Comparison of ENCODE assay signal across 8 cellular contexts in genomic region chr11:16603890-16604783, GRCh38.
DNase-seq lines count a peak whose midpoint lies in the region; ATAC-seq and TF ChIP-seq lines count a peak whose summit lies in the region.

No MANE protein-coding gene starts in this region.

- H3K4me2 ChIP-seq in GM23338: peak overlapping the region; percentile 98

- H3F3A ChIP-seq in GM23338 (replicated peaks; ENCODE audit: low read depth): peaks cover 4% of the 10 kb centered on the region; the same call in 1 of the 2 replicates

- H3K27me3 ChIP-seq in GM23338 (ENCODE audit: insufficient read depth) (peaks cover 100% of the 10 kb centered on the region), neutrophil (peaks cover 100% of the 10 kb centered on the region)

- H3K27me3 Mint-ChIP-seq in GM23338 (ENCODE audit: insufficient read depth, low read depth, poor library complexity) (peaks cover 51% of the 10 kb centered on the region), WTC11 (ENCODE audit: low read depth) (peaks cover 57% of the 10 kb centered on the region; the same call in 1 of the 2 replicates)

- H3K9me3 Mint-ChIP-seq in GM23338 (no peaks in the 10 kb centered on the region), WTC11 (no peaks in the 10 kb centered on the region)

- TF ChIP-seq CTCF in GM23338 (conservative IDR thresholded peaks at IDR 0.05; ENCODE audit: low read depth in 2 of 2) (no peak), WTC11 (IDR thresholded peaks at IDR 0.05) (no peak), neutrophil (IDR thresholded peaks at IDR 0.05) (no peak)

- ATAC-seq in GM23338: peak; percentile 14
- ATAC-seq in WTC11: peak; percentile 2
- no peak for ATAC-seq in GM18505 (IDR thresholded peaks at IDR 0.05; ENCODE audit: unreplicated experiment)
- no peak for ATAC-seq in GM21825 (IDR thresholded peaks at IDR 0.05; ENCODE audit: unreplicated experiment)

- peak overlapping the region; percentile 80 for H3K4me3 Mint-ChIP-seq in GM23338
- H3K4me3 Mint-ChIP-seq in WTC11: peak overlapping the region; percentile 74

- peaks cover 14% of the 10 kb centered on the region for H3K4me1 Mint-ChIP-seq in GM23338
- peaks cover 21% of the 10 kb centered on the region for H3K4me1 Mint-ChIP-seq in WTC11

- H3K4me3 ChIP-seq in GM23338: peak overlapping the region; percentile 76
- H3K4me3 ChIP-seq in neutrophil (ENCODE audit: low read depth in 1 of 2, low read length in 1 of 2): peak overlapping the region; percentile 57

- H3K36me3 ChIP-seq in GM23338 (ENCODE audit: insufficient read depth) (no peaks in the 10 kb centered on the region), neutrophil (no peaks in the 10 kb centered on the region)

- H3K79me2 ChIP-seq in GM23338 (replicated peaks; ENCODE audit: insufficient read depth): no peaks in the 10 kb centered on the region

- no peak for TF ChIP-seq POLR2A in GM18505 (IDR thresholded peaks at IDR 0.05; ENCODE audit: borderline replicate concordance, extremely low read depth, insufficient read depth, insufficient read length)

- H3K9me3 ChIP-seq in neutrophil: no peaks in the 10 kb centered on the region

- H3K9me2 ChIP-seq in GM23338 (ENCODE audit: insufficient read depth): no peaks in the 10 kb centered on the region

- peaks cover 17% of the 10 kb centered on the region for H3K4me1 ChIP-seq in GM23338 (ENCODE audit: insufficient read depth)
- peaks cover 32 to 38% of the 10 kb centered on the region in 2 experiments for H3K4me1 ChIP-seq in neutrophil (ENCODE audit: control insufficient read depth in 1 of 2, insufficient read depth in 1 of 2, low read depth in 1 of 2, low read length in 1 of 2)

- no peaks in the 10 kb centered on the region for H3K36me3 Mint-ChIP-seq in GM23338 (ENCODE audit: low read depth)
- H3K36me3 Mint-ChIP-seq in WTC11: no peaks in the 10 kb centered on the region

- H3K27ac ChIP-seq in GM23338 (ENCODE audit: low read depth) (no peak overlapping the region), neutrophil (no peak overlapping the region)

- H4K20me1 ChIP-seq in GM23338 (replicated peaks; ENCODE audit: insufficient read depth): peaks cover 28% of the 10 kb centered on the region; the same call in 1 of the 2 replicates

- POLR2A ChIA-PET in WTC11 (lab: Charles Lee): interaction anchor here (0.5 to 1.9 kb wide), 2 partner anchors 10 to 524 kb away, joined by 5 to 11 read pairs; no protein-coding TSS in a partner anchor

- H2AFZ ChIP-seq in GM23338: peak overlapping the region; percentile 92

- DNase-seq in GM23338 (ENCODE audit: low spot score): peak; percentile 62
- DNase-seq in WTC11 (ENCODE audit: low spot score): peak; percentile 49
- peak; percentile 48 for DNase-seq in globus pallidus (ENCODE audit: low spot score)
- no peak for DNase-seq in AG08395 (ENCODE audit: low spot score)
- no peak for DNase-seq in epidermal melanocyte (ENCODE audit: insufficient read length, low spot score)

- no peak overlapping the region for H3K27ac Mint-ChIP-seq in GM23338
- H3K27ac Mint-ChIP-seq in WTC11: no peak overlapping the region

- CTCF ChIA-PET in WTC11 (lab: Charles Lee): interaction anchor here (0.6 to 3.2 kb wide), 5 partner anchors 10 to 834 kb away, joined by 3 to 44 read pairs (median 3); no protein-coding TSS in a partner anchor

TF ChIP-seq in GM23338, 12 proteins besides CTCF, POLR2A, EP300 and RAD21 (continues in another document):
- TF ChIP-seq EZH2 (IDR thresholded peaks at IDR 0.05; ENCODE audit: low read depth, unreplicated experiment) (peak; percentile 72), JUNB (IDR thresholded peaks at IDR 0.05; ENCODE audit: unreplicated experiment) (no peak)

TF ChIP-seq in WTC11, 78 proteins besides CTCF, POLR2A, EP300 and RAD21:
- TF ChIP-seq E2F5 (CRISPR knock-in tag; IDR thresholded peaks at IDR 0.05): no peak
- TF ChIP-seq IRF2 (CRISPR knock-in tag; IDR thresholded peaks at IDR 0.05; ENCODE audit: borderline replicate concordance, low read depth): no peak

Comparison
In these comparisons a context has a peak if more than half of its experiments do, and no peak if none do; other contexts are left out.
1. ATAC-seq: peak in GM23338 (single experiment) and WTC11 (single experiment); none in GM18505 (single experiment) and GM21825 (single experiment).
2. DNase-seq: peak in GM23338 (single experiment), WTC11 (single experiment) and globus pallidus (single experiment); none in AG08395 (single experiment) and epidermal melanocyte (single experiment).